Comparison of ENCODE assay signal across 17 cellular contexts in genomic region chr6:95094751-95095150, GRCh38.
DNase-seq lines count a peak whose midpoint lies in the region; TF ChIP-seq lines count a peak whose summit lies in the region.
"Had no signal": no experiment of that assay in that cellular context is flagged by ENCODE, and none has a peak within 500 bp of the region (broad histone marks: within the 10 kb centered on the region; RNA-seq: fewer than 3 reads in every experiment).

No MANE protein-coding gene starts in this region.

- H3K4me1 ChIP-seq in breast epithelium (no peaks in the 10 kb centered on the region), fibroblast of lung (ENCODE audit: control insufficient read depth, extremely low read depth, insufficient read depth, low read length) (no peaks in the 10 kb centered on the region), smooth muscle cell (ENCODE audit: low read depth) (no peaks in the 10 kb centered on the region), Peyer's patch (no peaks in the 10 kb centered on the region)
- H3K4me1 ChIP-seq: upper lobe of right lung had no signal

- CTCF ChIA-PET in MCF 10A (lab: Yijun Ruan, JAX): interaction anchor here (0.7 kb wide), 1 partner anchor 397 kb away, joined by 6 read pairs; no protein-coding TSS in a partner anchor

- H3K27me3 Mint-ChIP-seq in MCF 10A (ENCODE audit: insufficient read depth, unreplicated experiment): no peaks in the 10 kb centered on the region

- H3K27me3 ChIP-seq in breast epithelium: no peaks in the 10 kb centered on the region
- no peaks in the 10 kb centered on the region for H3K27me3 ChIP-seq in fibroblast of lung (ENCODE audit: control insufficient read depth, insufficient read depth, low read length)
- H3K27me3 ChIP-seq in smooth muscle cell (ENCODE audit: low read depth): no peaks in the 10 kb centered on the region
- no peaks in the 10 kb centered on the region for H3K27me3 ChIP-seq in Peyer's patch
- H3K27me3 ChIP-seq: upper lobe of right lung had no signal

- H3K9ac ChIP-seq in fibroblast of lung (ENCODE audit: insufficient read depth, low read length) (no peak overlapping the region), smooth muscle cell (ENCODE audit: low read depth) (peak overlapping the region; percentile 33)

- H3K36me3 ChIP-seq in breast epithelium (no peaks in the 10 kb centered on the region), fibroblast of lung (ENCODE audit: control insufficient read depth, insufficient read depth, low read length) (no peaks in the 10 kb centered on the region), smooth muscle cell (ENCODE audit: low read depth) (no peaks in the 10 kb centered on the region), Peyer's patch (no peaks in the 10 kb centered on the region)
- H3K36me3 ChIP-seq: upper lobe of right lung had no signal

- no peaks in the 10 kb centered on the region for H3K36me3 Mint-ChIP-seq in MCF 10A (ENCODE audit: insufficient read depth, unreplicated experiment)

- peak; percentile 44 for DNase-seq in MCF 10A (ENCODE audit: unreplicated experiment)
- no peak for DNase-seq in breast epithelium (ENCODE audit: low spot score in 2 of 2)
- DNase-seq in RKO (ENCODE audit: low spot score): peak; percentile 84
- DNase-seq in fibroblast of lung (ENCODE audit: low read depth in 2 of 2): peak; percentile 62 to 78
- no peak for DNase-seq in smooth muscle cell (lab: John Stamatoyannopoulos, UW; ENCODE audit: unreplicated experiment)
- no peak for DNase-seq in Peyer's patch
- DNase-seq in CD1c-positive myeloid dendritic cell (ENCODE audit: extremely low spot score): no peak
- no peak for DNase-seq in NCI-H146 (lab: John Stamatoyannopoulos, UW)
- DNase-seq: activated CD4-positive, CD25-positive, alpha-beta regulatory T cell treated with anti-CD3 and anti-CD28 coated beads, Interleukin-2, amount 50 U/mL, for 72 hours; activated T-cell treated with anti-CD3 and anti-CD28 coated beads, Interleukin-2, amount 50 U/mL, for 72 hours; central memory CD4-positive, alpha-beta T cell; DMS79; H9; left cardiac atrium; NCI-H510A treated with DMSO at 0.1 percent for 48 hours; upper lobe of right lung had no signal

- H3K4me3 Mint-ChIP-seq in MCF 10A (ENCODE audit: unreplicated experiment): peak overlapping the region; percentile 65
- H3K4me3 Mint-ChIP-seq: activated T-cell treated with anti-CD3 and anti-CD28 coated beads, Interleukin-2, amount 50 U/mL, for 72 hours; H9; neural crest cell had no signal

- no peak overlapping the region for H3K4me3 ChIP-seq in breast epithelium
- peak overlapping the region in 1 of 4 experiments; percentile 48 for H3K4me3 ChIP-seq in fibroblast of lung (replicated peaks in 1 of 4; ENCODE audit: control extremely low read depth in 1 of 4, insufficient read depth in 1 of 4, low read depth in 3 of 4, low read length in 4 of 4)
- peak overlapping the region; percentile 16 for H3K4me3 ChIP-seq in smooth muscle cell
- no peak overlapping the region for H3K4me3 ChIP-seq in Peyer's patch
- H3K4me3 ChIP-seq: upper lobe of right lung had no signal

- TF ChIP-seq POLR2A in breast epithelium (IDR thresholded peaks at IDR 0.05) (no peak), Peyer's patch (IDR thresholded peaks at IDR 0.05) (no peak)

- POLR2A ChIA-PET in MCF 10A (lab: Yijun Ruan, JAX): no interaction called here

- TSS peak; percentile 40 for BruUV-seq in MCF 10A (replicated peaks; lab: Mats Ljungman, UMichigan)

- peaks cover 8% of the 10 kb centered on the region for H3K4me1 Mint-ChIP-seq in MCF 10A (ENCODE audit: insufficient read depth, unreplicated experiment)
- H3K4me1 Mint-ChIP-seq: neural crest cell had no signal

- H3K9me3 ChIP-seq in breast epithelium (no peaks in the 10 kb centered on the region), fibroblast of lung (ENCODE audit: control insufficient read depth, insufficient read depth, low read depth, low read length) (no peaks in the 10 kb centered on the region), smooth muscle cell (replicated peaks; ENCODE audit: low read depth) (no peaks in the 10 kb centered on the region), Peyer's patch (no peaks in the 10 kb centered on the region)
- H3K9me3 ChIP-seq: upper lobe of right lung had no signal

- H3K4me2 ChIP-seq in fibroblast of lung (ENCODE audit: extremely low read depth, insufficient read depth, low read length) (no peak overlapping the region), smooth muscle cell (peak overlapping the region; percentile 74)

- no peaks in the 10 kb centered on the region for H3F3A ChIP-seq in smooth muscle cell (ENCODE audit: low read depth)

- H3K27ac ChIP-seq in breast epithelium (no peak overlapping the region), fibroblast of lung (ENCODE audit: insufficient read depth, low read length) (no peak overlapping the region), smooth muscle cell (ENCODE audit: low read depth) (peak overlapping the region; percentile 33), Peyer's patch (no peak overlapping the region)
- H3K27ac ChIP-seq: upper lobe of right lung had no signal

- H2AFZ ChIP-seq in fibroblast of lung (ENCODE audit: low read length): no peak overlapping the region
- peak overlapping the region; percentile 57 for H2AFZ ChIP-seq in smooth muscle cell (ENCODE audit: low read depth)

- no peaks in the 10 kb centered on the region for H4K20me1 ChIP-seq in fibroblast of lung (ENCODE audit: control insufficient read depth, extremely low read depth, insufficient read depth, low read length)
- H4K20me1 ChIP-seq in smooth muscle cell (ENCODE audit: low read depth): no peaks in the 10 kb centered on the region

- intact Hi-C loops in MCF 10A (cut with micrococcal nuclease): no loop called here
- intact Hi-C loops in breast epithelium (cut with DNase I; ENCODE audit: low total_unique reads): no loop called here

- H3K9me3 Mint-ChIP-seq in MCF 10A (ENCODE audit: unreplicated experiment): no peaks in the 10 kb centered on the region
- H3K9me3 Mint-ChIP-seq: activated T-cell treated with anti-CD3 and anti-CD28 coated beads, Interleukin-2, amount 50 U/mL, for 72 hours; H9; neural crest cell had no signal

- WGBS in smooth muscle cell (ENCODE audit: low lambda C conversion rate): 34% methylated on average over 2 of the region's 2 CpGs

- H3K79me2 ChIP-seq in fibroblast of lung (ENCODE audit: control insufficient read depth, insufficient read depth, low read length): no peaks in the 10 kb centered on the region
- no peaks in the 10 kb centered on the region for H3K79me2 ChIP-seq in smooth muscle cell (ENCODE audit: low read depth)

- no peak for TF ChIP-seq CTCF in MCF 10A (IDR thresholded peaks at IDR 0.05; ENCODE audit: unreplicated experiment)
- no peak for TF ChIP-seq CTCF in breast epithelium (IDR thresholded peaks at IDR 0.05)
- no peak for TF ChIP-seq CTCF in fibroblast of lung (conservative IDR thresholded peaks at IDR 0.05 in 1 of 2, IDR thresholded peaks at IDR 0.05 in 1 of 2; ENCODE audit: low read depth in 1 of 2, low read length in 2 of 2)
- TF ChIP-seq CTCF in smooth muscle cell (IDR thresholded peaks at IDR 0.05; ENCODE audit: borderline replicate concordance, insufficient read depth, poor library complexity, severe bottlenecking): no peak
- no peak for TF ChIP-seq CTCF in Peyer's patch (IDR thresholded peaks at IDR 0.05)

- peak overlapping the region; percentile 90 for H3K27ac Mint-ChIP-seq in MCF 10A (ENCODE audit: low read depth, unreplicated experiment)
- H3K27ac Mint-ChIP-seq: activated T-cell treated with anti-CD3 and anti-CD28 coated beads, Interleukin-2, amount 50 U/mL, for 72 hours had no signal

Comparison
In these comparisons a context has a peak if more than half of its experiments do, and no peak if none do; other contexts are left out.
1. DNase-seq: peak in MCF 10A (single experiment), RKO (single experiment) and fibroblast of lung (2 of 2); none in breast epithelium (0 of 2), smooth muscle cell (single experiment), Peyer's patch (0 of 3), CD1c-positive myeloid dendritic cell (single experiment) and NCI-H146 (single experiment).